ENCODE assay signal across 8 cellular contexts in the genomic region with DNA sequence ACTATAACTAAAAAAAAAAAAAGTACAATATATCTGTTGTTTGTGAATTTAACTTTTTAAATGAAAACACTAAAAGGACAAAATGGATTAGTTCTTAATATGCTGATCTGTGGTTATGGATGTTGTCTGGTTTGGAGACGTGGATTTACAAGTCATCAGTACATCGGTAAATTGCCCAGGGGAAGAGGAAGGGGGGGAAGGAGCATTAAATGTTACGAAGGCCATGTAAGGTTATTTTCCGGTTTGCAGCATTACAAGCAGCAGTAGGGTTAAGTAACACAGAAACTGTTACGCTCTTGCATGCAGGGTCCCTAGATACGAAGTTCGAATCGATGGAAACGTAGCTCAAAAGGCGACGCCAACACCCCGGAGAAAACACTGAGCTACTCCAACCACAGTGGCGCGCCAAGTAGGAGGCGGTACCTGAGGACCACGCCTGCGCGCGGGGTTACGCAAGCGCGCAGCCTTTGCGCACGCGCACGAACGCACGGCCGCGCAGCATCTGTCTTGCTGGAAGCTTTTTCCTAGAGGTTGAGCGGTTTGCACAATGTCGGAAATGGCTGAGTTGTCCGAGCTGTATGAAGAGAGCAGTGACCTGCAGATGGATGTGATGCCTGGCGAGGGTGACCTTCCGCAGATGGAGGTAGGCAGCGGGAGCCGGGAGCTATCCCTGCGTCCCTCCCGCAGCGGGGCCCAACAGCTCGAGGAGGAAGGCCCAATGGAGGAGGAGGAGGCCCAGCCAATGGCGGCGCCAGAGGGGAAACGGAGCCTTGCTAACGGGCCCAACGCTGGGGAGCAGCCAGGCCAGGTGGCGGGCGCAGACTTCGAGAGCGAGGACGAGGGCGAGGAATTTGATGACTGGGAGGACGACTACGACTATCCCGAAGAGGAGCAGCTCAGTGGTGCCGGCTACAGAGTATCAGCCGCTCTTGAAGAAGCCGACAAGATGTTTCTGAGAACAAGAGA. TPM values are rescaled to one million over a fixed set of nuclear protein-coding genes. Genes with fewer than 3 reads are reported as not detected.
DNase-seq lines count a peak whose midpoint lies in the region; TF ChIP-seq lines count a peak whose summit lies in the region.

A gene with protein sequence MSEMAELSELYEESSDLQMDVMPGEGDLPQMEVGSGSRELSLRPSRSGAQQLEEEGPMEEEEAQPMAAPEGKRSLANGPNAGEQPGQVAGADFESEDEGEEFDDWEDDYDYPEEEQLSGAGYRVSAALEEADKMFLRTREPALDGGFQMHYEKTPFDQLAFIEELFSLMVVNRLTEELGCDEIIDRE (plus strand): TSS at position 505 of the 966 bp plus-strand sequence. CDS start 43 bp downstream, at position 548.

- H3K36me3 ChIP-seq in H7 (replicated peaks; ENCODE audit: control insufficient read depth, insufficient read depth, low read length) (no peaks in the 10 kb centered on the region), stomach (no peaks in the 10 kb centered on the region)

- DNase-seq in ELF-1 (ENCODE audit: low read depth, low spot score) (peak; percentile 96), H7 (peak; percentile 87), M059J (ENCODE audit: low read depth) (peak; percentile 90), SHP77 treated with DMSO at 0.1 percent for 48 hours (lab: John Stamatoyannopoulos, UW) (peak; percentile 83), fibroblast of the conjunctiva (ENCODE audit: low read depth) (peak; percentile 95), nephron progenitor cell (peak; percentile 91), stomach (peak; percentile 94)
- DNase-seq in activated effector memory CD4-positive, alpha-beta T cell treated with anti-CD3 and anti-CD28 coated beads, Interleukin-2, amount 50 U/mL, for 16 hours: peak; percentile 97

- H3K27me3 Mint-ChIP-seq in nephron progenitor cell (ENCODE audit: low read depth, poor library complexity): peaks cover 15% of the 10 kb centered on the region

- H3K36me3 Mint-ChIP-seq in nephron progenitor cell (ENCODE audit: low read depth): peaks cover 8% of the 10 kb centered on the region

- peak within 1 kb of the TSS; percentile 70 for H3K4me3 ChIP-seq in H7 (ENCODE audit: insufficient read depth, low read depth, low read length)
- H3K4me3 ChIP-seq in stomach: peak within 1 kb of the TSS; percentile 68 to 77 (median 73)

- TF ChIP-seq EP300 in stomach (IDR thresholded peaks at IDR 0.05): no peak

- no peaks in the 10 kb centered on the region for H3K9me3 ChIP-seq in stomach

- H3K27ac Mint-ChIP-seq in nephron progenitor cell: peak within 1 kb of the TSS; percentile 99

- H3K27me3 ChIP-seq in H7 (ENCODE audit: control insufficient read depth, insufficient read depth, low read length) (peaks cover 2% of the 10 kb centered on the region; the same call in 1 of the 2 replicates), stomach (peaks cover 0 to 6% (median 4%) of the 10 kb centered on the region in 3 donors)

- H3K4me3 Mint-ChIP-seq in nephron progenitor cell: peak within 1 kb of the TSS; percentile 99

- H3K27ac ChIP-seq in stomach: peak within 1 kb of the TSS; percentile 82 to 92 (median 91)

- peaks cover 40% of the 10 kb centered on the region for H3K4me1 Mint-ChIP-seq in nephron progenitor cell

- intact Hi-C loops in stomach (cut with DNase I; ENCODE audit: low total_unique reads): no loop called here

- no peaks in the 10 kb centered on the region for H3K9me3 Mint-ChIP-seq in nephron progenitor cell

- 0 to 1% (median 0%) methylated on average over 39 to 58 of the region's 58 CpGs for WGBS in stomach, 5 donors

- TF ChIP-seq CTCF in nephron progenitor cell (IDR thresholded peaks at IDR 0.05) (no peak), stomach (IDR thresholded peaks at IDR 0.05) (peak in 1 of 7 experiments; percentile 29)

- H3K4me1 ChIP-seq in stomach: peaks cover 4 to 30% (median 14%) of the 10 kb centered on the region in 4 donors

- no peak for TF ChIP-seq POLR2A in stomach (IDR thresholded peaks at IDR 0.05)

RNA-seq across cellular contexts. Expression of the gene that starts here (rescaled TPM):
- 85.5 and 88.7 TPM in 2 replicates for total RNA-seq in H7 (2014; rRNA removed; shearing (Covaris generic))
- 210 and 283 TPM in 2 replicates for total RNA-seq in M059J (2014; rRNA removed; shearing (Covaris generic))
- total RNA-seq in stomach: 100 to 1,000 TPM in 3 of 5 donors, 10 to 100 TPM in 2; 63.6 to 455 (median 101) TPM
- 100 to 1,000 TPM in 2 of 3 donors, 10 to 100 TPM in 1; 91.2 to 158 (median 126) TPM for polyA plus RNA-seq in stomach

Comparison
In these comparisons a context has a peak if more than half of its experiments do, and no peak if none do; other contexts are left out.
1. Peak in every context shown above with its lines: DNase-seq, H3K4me3 ChIP-seq and H3K27ac ChIP-seq.